ENCODE assay signal across 8 cellular contexts in the genomic region with DNA sequence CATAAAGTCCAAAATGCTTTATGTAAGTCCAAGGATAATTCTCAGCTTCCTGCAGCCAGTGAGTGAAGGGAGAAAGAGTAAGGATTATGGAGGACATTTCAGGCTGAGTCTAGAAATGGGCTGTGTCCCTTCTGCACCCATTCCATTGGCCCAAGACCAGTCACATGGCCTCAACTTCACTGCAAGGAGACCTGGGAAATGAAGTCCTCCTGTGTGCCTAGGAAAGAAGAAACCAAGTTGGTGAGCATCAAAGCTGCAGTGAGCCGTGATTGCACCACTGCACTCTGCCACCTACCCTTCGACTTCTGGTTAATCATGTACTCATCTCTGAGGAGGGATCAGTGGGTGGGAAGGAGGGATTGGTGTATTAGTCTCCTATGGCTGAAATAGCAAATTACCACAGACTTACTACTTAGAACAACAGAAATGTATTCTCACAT. TPM values are rescaled to one million over a fixed set of nuclear protein-coding genes. Genes with fewer than 3 reads are reported as not detected.
A peak's percentile ranks its signal among the peaks of the same experiment; 100 is the strongest.
DNase-seq lines count a peak whose midpoint lies in the region; ATAC-seq and TF ChIP-seq lines count a peak whose summit lies in the region.

No MANE protein-coding gene starts in this region.

- DNase-seq in NOMO-1 treated with dmso at 0.1 percent for 144 hours (lab: John Stamatoyannopoulos, UW; ENCODE audit: unreplicated experiment) = peak; percentile 70
- DNase-seq in activated CD8-positive, alpha-beta memory T cell treated with anti-CD3 and anti-CD28 coated beads, Interleukin-2, amount 50 U/mL, for 48 hours = peak; percentile 65
- DNase-seq in fibroblast of peridontal ligament (ENCODE audit: extremely low read depth) = peak; percentile 33
- no peak for DNase-seq in psoas muscle

- no peaks in the 10 kb centered on the region for H3K4me1 ChIP-seq in psoas muscle

- no peak overlapping the region for H3K4me3 ChIP-seq in psoas muscle

- TF ChIP-seq CTCF in psoas muscle (IDR thresholded peaks at IDR 0.05) = no peak

- ATAC-seq in GM18498 (IDR thresholded peaks at IDR 0.05; ENCODE audit: unreplicated experiment) (peak; percentile 58), HG02938 (IDR thresholded peaks at IDR 0.05; ENCODE audit: unreplicated experiment) (peak; percentile 54), psoas muscle (peak; percentile 60 to 85 (median 83)), HG02642 (IDR thresholded peaks at IDR 0.05; ENCODE audit: poor library complexity, unreplicated experiment) (no peak), HG02970 (IDR thresholded peaks at IDR 0.05; ENCODE audit: low FRiP score, unreplicated experiment) (no peak)

- H3K27ac ChIP-seq in psoas muscle = no peak overlapping the region

- peaks cover 0 to 4% of the 10 kb centered on the region in 2 donors for H3K36me3 ChIP-seq in psoas muscle (ENCODE audit: insufficient read depth in 1 of 2, low read depth in 1 of 2)

- no peaks in the 10 kb centered on the region for H3K9me3 ChIP-seq in psoas muscle

- H3K27me3 ChIP-seq in psoas muscle (ENCODE audit: insufficient read depth in 3 of 3, low read length in 2 of 3) = no peaks in the 10 kb centered on the region

- 44 to 53% (median 51%) methylated on average over 2 of the region's 2 CpGs for WGBS in psoas muscle, 3 donors

- intact Hi-C loops in psoas muscle (cut with DNase I) = no loop called here

RNA-seq across cellular contexts. Expression of gene CD37, which starts 3.6 kb away (rescaled TPM):
- 1 to 10 TPM; 2.3 to 4.7 (median 4.4) TPM for total RNA-seq in psoas muscle
- polyA plus RNA-seq in psoas muscle = 1 to 10 TPM in 2 of 3 donors, under 1 TPM in 1; 0.66 to 1.6 (median 1.6) TPM

RNA-seq across cellular contexts. Expression of gene SLC6A16, which starts 6.6 kb away (rescaled TPM):
- under 1 TPM; 0.10 to 0.95 (median 0.39) TPM for total RNA-seq in psoas muscle
- polyA plus RNA-seq in psoas muscle = under 1 TPM; 0.07 to 0.31 (median 0.08) TPM

RNA-seq across cellular contexts. Expression of gene TEAD2, which starts 30.6 kb away (rescaled TPM):
- 10 to 100 TPM; 13.8 to 24.1 (median 14.8) TPM for total RNA-seq in psoas muscle
- polyA plus RNA-seq in psoas muscle = 10 to 100 TPM in 2 of 3 donors, 1 to 10 TPM in 1; 9.7 to 23.0 (median 15.0) TPM

RNA-seq across cellular contexts. Expression of gene DKKL1, which starts 32.0 kb away (rescaled TPM):
- not detected for total RNA-seq in psoas muscle
- under 1 TPM in 1 of 3 donors, not detected in 2; 0.06 TPM for polyA plus RNA-seq in psoas muscle

RNA-seq across cellular contexts. Expression of gene KASH5, which starts 56.4 kb away (rescaled TPM):
- not detected for total RNA-seq in psoas muscle
- polyA plus RNA-seq in psoas muscle = not detected

Comparison
In these comparisons a context has a peak if more than half of its experiments do, and no peak if none do; other contexts are left out.
1. ATAC-seq: peak in GM18498 (single experiment), HG02938 (single experiment) and psoas muscle (4 of 4); none in HG02642 (single experiment) and HG02970 (single experiment).
2. DNase-seq: peak in NOMO-1 treated with dmso at 0.1 percent for 144 hours (single experiment), activated CD8-positive, alpha-beta memory T cell treated with anti-CD3 and anti-CD28 coated beads, Interleukin-2, amount 50 U/mL, for 48 hours (single experiment) and fibroblast of peridontal ligament (single experiment); none in psoas muscle (0 of 2).